In genomic region chrX:53318766-53319353, GRCh38 we compare ENCODE assay signal across 18 cellular contexts. TPM values are rescaled to one million over a fixed set of nuclear protein-coding genes. Genes with fewer than 3 reads are reported as not detected.
DNase-seq lines count a peak whose midpoint lies in the region; ATAC-seq and TF ChIP-seq lines count a peak whose summit lies in the region.
"Had no signal": no experiment of that assay in that cellular context is flagged by ENCODE, and none has a peak within 500 bp of the region (broad histone marks: within the 10 kb centered on the region; RNA-seq: fewer than 3 reads in every experiment).

No MANE protein-coding gene starts in this region.

- H4K5ac ChIP-seq in H9 (ENCODE audit: insufficient read length, low read depth, low read length) = no peak overlapping the region

- H2BK5ac ChIP-seq in H9 (ENCODE audit: insufficient read length, low read length) = no peak overlapping the region

- H3K23ac ChIP-seq in H9 (ENCODE audit: insufficient read length, low read depth, low read length) = no peak overlapping the region

- H4K8ac ChIP-seq in H9 (replicated peaks; ENCODE audit: insufficient read length, low read depth, low read length) = no peak overlapping the region

- H3K9ac ChIP-seq in H9 (ENCODE audit: extremely low read depth, insufficient read length, low read length) = no peak overlapping the region

- H3K27ac ChIP-seq in 22Rv1 (peak overlapping the region; percentile 97), H9 (ENCODE audit: insufficient read length, low read depth, low read length) (no peak overlapping the region), muscle layer of duodenum (ENCODE audit: low read length) (no peak overlapping the region), right atrium auricular region (no peak overlapping the region)
- H3K27ac ChIP-seq: epithelial cell of prostate, SJSA1, VCaP had no signal

- H4K91ac ChIP-seq in H9 (ENCODE audit: insufficient read length, low read depth, low read length) = no peak overlapping the region

- no peak overlapping the region for H2BK12ac ChIP-seq in H9 (ENCODE audit: insufficient read length, low read depth, low read length)

- no peaks in the 10 kb centered on the region for H4K20me1 ChIP-seq in H9 (ENCODE audit: control insufficient read depth, insufficient read depth, insufficient read length)

- H3K4me1 ChIP-seq in H9 (ENCODE audit: insufficient read depth, low read length) (peaks cover 3% of the 10 kb centered on the region; the same call in 1 of the 2 replicates), muscle layer of duodenum (ENCODE audit: control insufficient read depth in 1 of 2, insufficient read depth in 2 of 2, low read length in 2 of 2) (peaks cover 0 to 24% of the 10 kb centered on the region in 2 donors), right atrium auricular region (peaks cover 0 to 22% of the 10 kb centered on the region in 2 donors)

- H3K9me3 ChIP-seq in H9 (ENCODE audit: control insufficient read depth, low read depth, low read length) (peaks cover 37% of the 10 kb centered on the region), muscle layer of duodenum (ENCODE audit: control insufficient read depth in 1 of 2, low read length in 2 of 2) (no peaks in the 10 kb centered on the region), right atrium auricular region (no peaks in the 10 kb centered on the region)
- H3K9me3 ChIP-seq: SJSA1 had no signal

- H3K4me3 Mint-ChIP-seq in H9 = peak overlapping the region; percentile 73 to 98
- peak overlapping the region; percentile 95 for H3K4me3 Mint-ChIP-seq in dendritic cell treated with granulocyte-macrophage colony-stimulating factor and Interleukin-4, amounts not matched to agents 40 ng/mL and 50 ng/mL, for 4 days

- no peak overlapping the region for H3K56ac ChIP-seq in H9 (ENCODE audit: insufficient read length, low read depth, low read length)

- H3K4ac ChIP-seq in H9 (ENCODE audit: low read depth, low read length) = no peak overlapping the region

- WGBS in H9 (ENCODE audit: extremely low coverage, insufficient read length, low lambda C conversion rate) = no CpG with 5 or more reads among the region's 10 CpGs

- no peak for DNase-seq in H9
- DNase-seq in left lobe of liver (ENCODE audit: low spot score) = no peak
- no peak for DNase-seq in stimulated activated naive CD8-positive, alpha-beta T cell treated with anti-CD3 and anti-CD28 coated beads, Interleukin-15, Interleukin-2, amounts not matched to agents 100 U/mL and 50 U/mL, for 24 hours
- DNase-seq in right atrium auricular region (ENCODE audit: low spot score) = no peak
- DNase-seq: activated CD8-positive, alpha-beta memory T cell treated with anti-CD3 and anti-CD28 coated beads for 24 hours; activated naive CD4-positive, alpha-beta T cell treated with Interleukin-2 at 50 U/mL for 16 hours; central memory CD4-positive, alpha-beta T cell; DMS53; NCI-H1092 treated with DMSO at 0.1 percent for 48 hours; small intestine; stimulated activated naive CD8-positive, alpha-beta T cell treated with anti-CD3 and anti-CD28 coated beads, Interleukin-15, amount 100 ng/mL, for 72 hours had no signal

- no peak overlapping the region for H2AK5ac ChIP-seq in H9 (ENCODE audit: insufficient read length, low read length)

- no peaks in the 10 kb centered on the region for H3K27me3 ChIP-seq in H9 (ENCODE audit: insufficient read depth, low read length)
- no peaks in the 10 kb centered on the region for H3K27me3 ChIP-seq in muscle layer of duodenum (ENCODE audit: low read depth, low read length)
- H3K27me3 ChIP-seq in right atrium auricular region = peaks cover 0 to 5% of the 10 kb centered on the region in 2 donors

- no peak overlapping the region for H3K14ac ChIP-seq in H9 (ENCODE audit: insufficient read depth, low read length)

- H2BK15ac ChIP-seq in H9 (ENCODE audit: low read depth, low read length) = no peak overlapping the region

- peak overlapping the region; percentile 37 to 73 for H3K4me3 ChIP-seq in muscle layer of duodenum (ENCODE audit: low read depth in 1 of 2, low read length in 2 of 2)
- H3K4me3 ChIP-seq in right atrium auricular region = no peak overlapping the region
- H3K4me3 ChIP-seq: SJSA1 had no signal

- H3K36me3 ChIP-seq in muscle layer of duodenum (ENCODE audit: control insufficient read depth in 1 of 2, insufficient read depth in 2 of 2, low read length in 2 of 2) (no peaks in the 10 kb centered on the region), right atrium auricular region (no peaks in the 10 kb centered on the region)
- H3K36me3 ChIP-seq: SJSA1 had no signal

- intact Hi-C loops in dendritic cell treated with granulocyte-macrophage colony-stimulating factor and Interleukin-4, amounts not matched to agents 40 ng/mL and 50 ng/mL, for 4 days (cut with micrococcal nuclease) = no loop called here

- H2BK20ac ChIP-seq in H9 (ENCODE audit: low read depth, low read length, poor library complexity, severe bottlenecking) = no peak overlapping the region

- H3K18ac ChIP-seq in H9 (ENCODE audit: insufficient read length, low read depth, low read length) = no peak overlapping the region

- TF ChIP-seq CTCF in 22Rv1 (IDR thresholded peaks at IDR 0.05) (no peak), H9 (conservative IDR thresholded peaks at IDR 0.05) (no peak), right atrium auricular region (IDR thresholded peaks at IDR 0.05) (no peak)

- peaks cover 8% of the 10 kb centered on the region for H3K23me2 ChIP-seq in H9 (ENCODE audit: insufficient read length, low read depth, low read length, poor library complexity, severe bottlenecking)

- H2AFZ ChIP-seq in H9 (ENCODE audit: low read length) = no peak overlapping the region

- H3K27me3 Mint-ChIP-seq in H9 (ENCODE audit: low read depth) = peaks cover 53% of the 10 kb centered on the region
- peaks cover 32% of the 10 kb centered on the region for H3K27me3 Mint-ChIP-seq in dendritic cell treated with granulocyte-macrophage colony-stimulating factor and Interleukin-4, amounts not matched to agents 40 ng/mL and 50 ng/mL, for 4 days

- H3K79me1 ChIP-seq in H9 (ENCODE audit: insufficient read depth, low read depth, low read length, poor library complexity, severe bottlenecking) = no peaks in the 10 kb centered on the region

- H3K36me3 Mint-ChIP-seq in H9 (ENCODE audit: insufficient read depth in 1 of 3, low read depth in 3 of 3) = peaks cover 5 to 13% (median 8%) of the 10 kb centered on the region in 3 experiments; a peak in 6 of 7 replicates
- peaks cover 20% of the 10 kb centered on the region for H3K36me3 Mint-ChIP-seq in dendritic cell treated with granulocyte-macrophage colony-stimulating factor and Interleukin-4, amounts not matched to agents 40 ng/mL and 50 ng/mL, for 4 days (ENCODE audit: low read depth)

- peak overlapping the region; percentile 75 for H3K4me2 ChIP-seq in H9 (ENCODE audit: insufficient read depth, insufficient read length, low read length)

- no peak for ATAC-seq in GM21717 (IDR thresholded peaks at IDR 0.05; ENCODE audit: unreplicated experiment)
- no peak for ATAC-seq in left lobe of liver
- no peak for ATAC-seq in stimulated activated naive CD8-positive, alpha-beta T cell treated with anti-CD3 and anti-CD28 coated beads, Interleukin-15, Interleukin-2, amounts not matched to agents 100 U/mL and 50 U/mL, for 24 hours
- ATAC-seq: stimulated activated naive CD8-positive, alpha-beta T cell treated with anti-CD3 and anti-CD28 coated beads, Interleukin-15, amount 100 ng/mL, for 72 hours had no signal

- H3K9me3 Mint-ChIP-seq in H9 = peaks cover 80 to 83% of the 10 kb centered on the region in 2 experiments
- no peaks in the 10 kb centered on the region for H3K9me3 Mint-ChIP-seq in dendritic cell treated with granulocyte-macrophage colony-stimulating factor and Interleukin-4, amounts not matched to agents 40 ng/mL and 50 ng/mL, for 4 days
- H3K9me3 Mint-ChIP-seq: stimulated activated naive CD8-positive, alpha-beta T cell treated with anti-CD3 and anti-CD28 coated beads, Interleukin-15, amount 100 ng/mL, for 72 hours had no signal

- no peak overlapping the region for H3T11ph ChIP-seq in H9 (ENCODE audit: low read length)

- H3K27ac Mint-ChIP-seq in H9 = no peak overlapping the region
- H3K27ac Mint-ChIP-seq in dendritic cell treated with granulocyte-macrophage colony-stimulating factor and Interleukin-4, amounts not matched to agents 40 ng/mL and 50 ng/mL, for 4 days = peak overlapping the region; percentile 86
- H3K27ac Mint-ChIP-seq: stimulated activated naive CD8-positive, alpha-beta T cell treated with anti-CD3 and anti-CD28 coated beads, Interleukin-15, amount 100 ng/mL, for 72 hours had no signal

- H3K79me2 ChIP-seq in H9 (ENCODE audit: insufficient read depth, low read length) = peaks cover 19% of the 10 kb centered on the region; the same call in 1 of the 2 replicates

- H2BK120ac ChIP-seq in H9 (ENCODE audit: low read depth, low read length, poor library complexity, severe bottlenecking) = no peak overlapping the region

- H3K4me1 Mint-ChIP-seq in H9 = peaks cover 36 to 42% of the 10 kb centered on the region in 2 experiments
- H3K4me1 Mint-ChIP-seq in dendritic cell treated with granulocyte-macrophage colony-stimulating factor and Interleukin-4, amounts not matched to agents 40 ng/mL and 50 ng/mL, for 4 days (ENCODE audit: low read depth) = peaks cover 54% of the 10 kb centered on the region

RNA-seq across cellular contexts. Expression of gene IQSEC2, which starts 37.5 kb away (rescaled TPM):
- total RNA-seq in H9 (2021) (7.0 and 8.4 TPM in 2 replicates), left lobe of liver (2.5 TPM), right atrium auricular region (10 to 100 TPM; 10.7 to 13.4 TPM)

Comparison
In these comparisons a context has a peak if more than half of its experiments do, and no peak if none do; other contexts are left out.
1. H3K4me3 ChIP-seq: peak in muscle layer of duodenum (2 of 2); none in right atrium auricular region (0 of 2).